In genomic region chr1:59013276-59013927, GRCh38 we compare ENCODE assay signal across 8 cellular contexts.
DNase-seq lines count a peak whose midpoint lies in the region; ATAC-seq and TF ChIP-seq lines count a peak whose summit lies in the region.

No MANE protein-coding gene starts in this region.

- H3K4me2 ChIP-seq in MM.1S (ENCODE audit: low read depth, low read length) = peak overlapping the region; percentile 87

- H3K9me3 Mint-ChIP-seq in osteocyte (ENCODE audit: unreplicated experiment) = peaks cover 4% of the 10 kb centered on the region

- ATAC-seq in GM21825 (IDR thresholded peaks at IDR 0.05; ENCODE audit: unreplicated experiment) = peak; percentile 60

- H3K27ac ChIP-seq in MM.1S (ENCODE audit: low read length) = peak overlapping the region; percentile 75

- H4K20me1 ChIP-seq in MM.1S (ENCODE audit: insufficient read depth, low read length) = no peaks in the 10 kb centered on the region

- no peaks in the 10 kb centered on the region for H3K9me2 ChIP-seq in MM.1S (replicated peaks; ENCODE audit: insufficient read depth, low read length)

- TF ChIP-seq CTCF in MM.1S (IDR thresholded peaks at IDR 0.05; ENCODE audit: low read length) (no peak), osteocyte (IDR thresholded peaks at IDR 0.05) (no peak)

- H3K79me2 ChIP-seq in MM.1S (ENCODE audit: low read length) = no peaks in the 10 kb centered on the region

- H3K9ac ChIP-seq in ES-I3 (ENCODE audit: low read depth, low read length) = peak overlapping the region; percentile 27
- H3K9ac ChIP-seq in MM.1S (ENCODE audit: low read length) = peak overlapping the region; percentile 61

- peak overlapping the region; percentile 77 for H2AFZ ChIP-seq in MM.1S (ENCODE audit: low read length)

- H3K27ac Mint-ChIP-seq in osteocyte (ENCODE audit: unreplicated experiment) = peak overlapping the region; percentile 86

- H3K4me1 Mint-ChIP-seq in osteocyte (ENCODE audit: unreplicated experiment) = peaks cover 46% of the 10 kb centered on the region

- H3K36me3 ChIP-seq in ES-I3 (ENCODE audit: insufficient read depth, low read length) (no peaks in the 10 kb centered on the region), MM.1S (replicated peaks; ENCODE audit: insufficient read depth, low read length) (no peaks in the 10 kb centered on the region)

- peaks cover 38% of the 10 kb centered on the region for H3K4me1 ChIP-seq in ES-I3 (ENCODE audit: insufficient read depth, low read length)
- H3K4me1 ChIP-seq in MM.1S (ENCODE audit: low read length) = peaks cover 52% of the 10 kb centered on the region

- H3K36me3 Mint-ChIP-seq in osteocyte (ENCODE audit: unreplicated experiment) = no peaks in the 10 kb centered on the region

- H3K27me3 ChIP-seq in MM.1S (replicated peaks; ENCODE audit: insufficient read depth, low read length) = no peaks in the 10 kb centered on the region

- H3F3A ChIP-seq in MM.1S (ENCODE audit: insufficient read depth, low read length) = peaks cover 36% of the 10 kb centered on the region

- DNase-seq in MM.1S = peak; percentile 40
- peak; percentile 55 for DNase-seq in fibroblast of peridontal ligament (ENCODE audit: extremely low read depth)
- no peak for DNase-seq in osteocyte (ENCODE audit: extremely low spot score, unreplicated experiment)
- no peak for DNase-seq in Kasumi-1 (lab: John Stamatoyannopoulos, UW)
- DNase-seq in activated naive CD4-positive, alpha-beta T cell treated with anti-CD3 and anti-CD28 coated beads, Interleukin-2, amount 50 U/mL, for 16 hours = no peak
- no peak for DNase-seq in activated T-cell treated with anti-CD3 and anti-CD28 coated beads, Interleukin-2, amount 50 U/mL, for 48 hours

- no peak overlapping the region for H3K4me3 Mint-ChIP-seq in osteocyte (ENCODE audit: unreplicated experiment)

- H3K27me3 Mint-ChIP-seq in osteocyte (ENCODE audit: unreplicated experiment) = no peaks in the 10 kb centered on the region

- H3K4me3 ChIP-seq in MM.1S (ENCODE audit: low read length) = peak overlapping the region; percentile 34

- H3K9me3 ChIP-seq in ES-I3 (ENCODE audit: control insufficient read depth, insufficient read depth, low read length) (peaks cover 6% of the 10 kb centered on the region; the same call in 1 of the 2 replicates), MM.1S (replicated peaks; ENCODE audit: insufficient read depth, low read length) (no peaks in the 10 kb centered on the region)

Comparison
In these comparisons a context has a peak if more than half of its experiments do, and no peak if none do; other contexts are left out.
1. DNase-seq: peak in MM.1S (single experiment) and fibroblast of peridontal ligament (single experiment); none in osteocyte (single experiment), Kasumi-1 (0 of 2), activated naive CD4-positive, alpha-beta T cell treated with anti-CD3 and anti-CD28 coated beads, Interleukin-2, amount 50 U/mL, for 16 hours (single experiment) and activated T-cell treated with anti-CD3 and anti-CD28 coated beads, Interleukin-2, amount 50 U/mL, for 48 hours (0 of 2).